ENCODE assay signal across 8 cellular contexts in genomic region chr19:35030257-35031071, GRCh38. TPM values are rescaled to one million over a fixed set of nuclear protein-coding genes. Genes with fewer than 3 reads are reported as not detected.
DNase-seq lines count a peak whose midpoint lies in the region; ATAC-seq lines count a peak whose summit lies in the region.

Gene SCN1B (plus strand): TSS chr19:35030470. CDS start chr19:35030821, 351 bp downstream.

- peak within 1 kb of the TSS in 3 of 4 donors; percentile 60 to 85 (median 76) for H3K4me3 Mint-ChIP-seq in IgD-negative memory B cell

- peaks cover 2% of the 10 kb centered on the region for H3K36me3 Mint-ChIP-seq in IgD-negative memory B cell

- H3K27me3 Mint-ChIP-seq in IgD-negative memory B cell: peaks cover 17% of the 10 kb centered on the region

- ATAC-seq in left colon: peak; percentile 79
- ATAC-seq in HG03342 (IDR thresholded peaks at IDR 0.05; ENCODE audit: unreplicated experiment): no peak
- no peak for ATAC-seq in GM18907 (IDR thresholded peaks at IDR 0.05; ENCODE audit: unreplicated experiment)

- intact Hi-C loops in left colon (cut with DNase I, micrococcal nuclease): no loop called here

- DNase-seq in COLO829 (ENCODE audit: low spot score): peak; percentile 34
- peak; percentile 60 to 62 for DNase-seq in activated CD4-positive, alpha-beta T cell treated with anti-CD3 and anti-CD28 coated beads for 24 hours (ENCODE audit: low read depth in 2 of 2)
- DNase-seq in cerebellum (ENCODE audit: low spot score): peak; percentile 65
- peak in 1 of 2 donors; percentile 61 for DNase-seq in left colon
- peak; percentile 53 for DNase-seq in stimulated activated CD4-positive, alpha-beta T cell treated with anti-CD3 and anti-CD28 coated beads, Interleukin-2, amount 100 ng/mL, for 4 hours (ENCODE audit: low read depth)

- H3K27ac Mint-ChIP-seq in IgD-negative memory B cell: no peak within 1 kb of the TSS

- H3K9me3 Mint-ChIP-seq in IgD-negative memory B cell: no peaks in the 10 kb centered on the region

- peaks cover 0 to 9% (median 4%) of the 10 kb centered on the region in 3 donors for H3K4me1 Mint-ChIP-seq in IgD-negative memory B cell

RNA-seq across cellular contexts. Expression of gene SCN1B, which starts in this region (rescaled TPM):
- polyA plus RNA-seq in IgD-negative memory B cell: not detected
- total RNA-seq in cerebellum (7.5 TPM), left colon (1 to 10 TPM; 2.2 to 4.1 TPM)
